ENCODE assay signal across 8 cellular contexts in genomic region chr13:59391696-59392095, GRCh38.
DNase-seq lines count a peak whose midpoint lies in the region; ATAC-seq and TF ChIP-seq lines count a peak whose summit lies in the region.

No MANE protein-coding gene starts in this region.

- H3K27ac Mint-ChIP-seq in activated T-cell treated with anti-CD3 and anti-CD28 coated beads, Interleukin-2, amount 50 U/mL, for 72 hours = no peak overlapping the region
- no peak overlapping the region for H3K27ac Mint-ChIP-seq in osteocyte (ENCODE audit: unreplicated experiment)

- H3K36me3 Mint-ChIP-seq in activated T-cell treated with anti-CD3 and anti-CD28 coated beads, Interleukin-2, amount 50 U/mL, for 72 hours (ENCODE audit: insufficient read depth in 2 of 2) = no peaks in the 10 kb centered on the region
- H3K36me3 Mint-ChIP-seq in osteocyte (ENCODE audit: unreplicated experiment) = no peaks in the 10 kb centered on the region

- H3K4me3 Mint-ChIP-seq in activated T-cell treated with anti-CD3 and anti-CD28 coated beads, Interleukin-2, amount 50 U/mL, for 72 hours = no peak overlapping the region
- no peak overlapping the region for H3K4me3 Mint-ChIP-seq in osteocyte (ENCODE audit: unreplicated experiment)

- peak; percentile 99 for ATAC-seq in GM21526 (IDR thresholded peaks at IDR 0.05; ENCODE audit: low FRiP score, unreplicated experiment)
- peak; percentile 85 to 90 for ATAC-seq in activated T-cell treated with anti-CD3 and anti-CD28 coated beads, Interleukin-2, amount 50 U/mL, for 72 hours (replicated peaks in 1 of 2)

- peak; percentile 95 for TF ChIP-seq CTCF in osteocyte (IDR thresholded peaks at IDR 0.05)

- no peaks in the 10 kb centered on the region for H3K27me3 Mint-ChIP-seq in activated T-cell treated with anti-CD3 and anti-CD28 coated beads, Interleukin-2, amount 50 U/mL, for 72 hours (ENCODE audit: low read depth)
- H3K27me3 Mint-ChIP-seq in osteocyte (ENCODE audit: unreplicated experiment) = peaks cover 15% of the 10 kb centered on the region

- H3K4me1 Mint-ChIP-seq in activated T-cell treated with anti-CD3 and anti-CD28 coated beads, Interleukin-2, amount 50 U/mL, for 72 hours (ENCODE audit: low read depth) = no peaks in the 10 kb centered on the region
- peaks cover 3% of the 10 kb centered on the region for H3K4me1 Mint-ChIP-seq in osteocyte (ENCODE audit: unreplicated experiment)

- DNase-seq in ELR (ENCODE audit: low read depth) (peak; percentile 59), HS-27A (ENCODE audit: low read depth) (peak; percentile 31), NOMO-1 treated with DMSO at 0.1 percent for 48 hours (lab: John Stamatoyannopoulos, UW; ENCODE audit: unreplicated experiment) (peak; percentile 85), fibroblast of the conjunctiva (ENCODE audit: low read depth) (peak; percentile 74), osteocyte (ENCODE audit: extremely low spot score, unreplicated experiment) (no peak), NCI-H1048 (lab: John Stamatoyannopoulos, UW) (no peak)
- peak; percentile 55 to 61 for DNase-seq in activated T-cell treated with anti-CD3 and anti-CD28 coated beads, Interleukin-2, amount 50 U/mL, for 72 hours

- peaks cover 2 to 4% of the 10 kb centered on the region in 2 donors for H3K9me3 Mint-ChIP-seq in activated T-cell treated with anti-CD3 and anti-CD28 coated beads, Interleukin-2, amount 50 U/mL, for 72 hours
- H3K9me3 Mint-ChIP-seq in osteocyte (ENCODE audit: unreplicated experiment) = peaks cover 14% of the 10 kb centered on the region

Comparison
In these comparisons a context has a peak if more than half of its experiments do, and no peak if none do; other contexts are left out.
1. DNase-seq: peak in ELR (single experiment), HS-27A (single experiment), NOMO-1 treated with DMSO at 0.1 percent for 48 hours (single experiment), activated T-cell treated with anti-CD3 and anti-CD28 coated beads, Interleukin-2, amount 50 U/mL, for 72 hours (2 of 2) and fibroblast of the conjunctiva (single experiment); none in osteocyte (single experiment) and NCI-H1048 (single experiment).